ENCODE assay signal across 14 cellular contexts in genomic region chr7:67843001-67843400, GRCh38.
DNase-seq lines count a peak whose midpoint lies in the region; ATAC-seq, FAIRE-seq and TF ChIP-seq lines count a peak whose summit lies in the region.
"Had no signal": no experiment of that assay in that cellular context is flagged by ENCODE, and none has a peak within 500 bp of the region (broad histone marks: within the 10 kb centered on the region; RNA-seq: fewer than 3 reads in every experiment).

No MANE protein-coding gene starts in this region.

- TF ChIP-seq POLR2A in H1 (IDR thresholded peaks at IDR 0.05; ENCODE audit: control extremely low read depth in 1 of 2, low read depth in 2 of 2, low read length in 2 of 2) = no peak

- TF ChIP-seq CTCF in A673 (conservative IDR thresholded peaks at IDR 0.05; ENCODE audit: low read depth, low read length) = no peak
- no peak for TF ChIP-seq CTCF in H1 (IDR thresholded peaks at IDR 0.05; ENCODE audit: control extremely low read depth in 1 of 3, insufficient read depth in 1 of 3, low read depth in 1 of 3, low read length in 3 of 3)
- TF ChIP-seq CTCF in neural progenitor cell (IDR thresholded peaks at IDR 0.05) = no peak

- H2BK15ac ChIP-seq in H1 (ENCODE audit: low read length) = no peak overlapping the region

- H2BK5ac ChIP-seq in H1 (ENCODE audit: low read depth, low read length) = no peak overlapping the region

- H3K79me2 ChIP-seq in H1 (ENCODE audit: control insufficient read depth in 1 of 2, insufficient read depth in 2 of 2, low read length in 2 of 2) (no peaks in the 10 kb centered on the region), neural progenitor cell (ENCODE audit: low read depth) (no peaks in the 10 kb centered on the region)

- H3K9me3 ChIP-seq in A673 (ENCODE audit: low read depth, low read length, poor library complexity, severe bottlenecking) = no peaks in the 10 kb centered on the region
- no peaks in the 10 kb centered on the region; a peak in 1 of 4 replicates for H3K9me3 ChIP-seq in H1 (ENCODE audit: insufficient read depth in 2 of 2, low read depth in 1 of 2, low read length in 1 of 2)
- H3K9me3 ChIP-seq in neural progenitor cell (ENCODE audit: low read depth) = no peaks in the 10 kb centered on the region

- BruUV-seq in A673 (replicated peaks; lab: Mats Ljungman, UMichigan) = no TSS peak

- H3K27me3 Mint-ChIP-seq in neural progenitor cell (ENCODE audit: insufficient read depth, low read depth) = peaks cover 4% of the 10 kb centered on the region

- H3K4ac ChIP-seq in H1 (replicated peaks; ENCODE audit: insufficient read length, low read depth, low read length) = no peak overlapping the region

- CTCF ChIA-PET in A673 (lab: Charles Lee) (no interaction called here), H1 (lab: Charles Lee; ENCODE audit: partially characterized antibody) (no interaction called here)

- no peak overlapping the region for H3K14ac ChIP-seq in H1 (ENCODE audit: insufficient read length)

- H4K20me1 ChIP-seq in H1 (replicated peaks in 1 of 2; ENCODE audit: control insufficient read depth in 1 of 2, insufficient read depth in 2 of 2, low read length in 2 of 2) (no peaks in the 10 kb centered on the region), neural progenitor cell (ENCODE audit: low read depth) (no peaks in the 10 kb centered on the region)

- H3K4me2 ChIP-seq in H1 (ENCODE audit: insufficient read depth in 1 of 2, low read depth in 2 of 2, low read length in 2 of 2) (no peak overlapping the region), neural progenitor cell (peak overlapping the region; percentile 5)

- no peaks in the 10 kb centered on the region for H3K79me1 ChIP-seq in H1 (ENCODE audit: low read depth, low read length)

- peaks cover 5% of the 10 kb centered on the region for H3K9me3 Mint-ChIP-seq in neural progenitor cell

- H2AFZ ChIP-seq in H1 (ENCODE audit: low read length) = peak overlapping the region; percentile 50; the same call in 1 of the 2 replicates
- no peak overlapping the region for H2AFZ ChIP-seq in neural progenitor cell (replicated peaks)

- no peak for TF ChIP-seq RAD21 in H1 (IDR thresholded peaks at IDR 0.05 in 1 of 2, conservative IDR thresholded peaks at IDR 0.05 in 1 of 2; ENCODE audit: low read depth in 2 of 2, low read length in 2 of 2)

- no peak overlapping the region for H3K23ac ChIP-seq in H1 (ENCODE audit: insufficient read length)

- intact Hi-C loops in A673 (cut with micrococcal nuclease; ENCODE audit: unreplicated experiment) = no loop called here

- H3K4me1 ChIP-seq in A673 (ENCODE audit: insufficient read depth, low read length, poor library complexity, severe bottlenecking) (peaks cover 19% of the 10 kb centered on the region), H1 (replicated peaks in 1 of 4; ENCODE audit: control insufficient read depth in 3 of 4, insufficient read depth in 4 of 4, low read length in 3 of 4) (no peaks in the 10 kb centered on the region), neural progenitor cell (peaks cover 9% of the 10 kb centered on the region)
- H3K4me1 ChIP-seq: Caco-2 had no signal

- no peak overlapping the region for H3K4me3 Mint-ChIP-seq in neural progenitor cell
- H3K4me3 Mint-ChIP-seq: CD14-positive monocyte; CD8-positive, alpha-beta T cell had no signal

- ATAC-seq in GM21529 (IDR thresholded peaks at IDR 0.05; ENCODE audit: unreplicated experiment) (no peak), HG03139 (IDR thresholded peaks at IDR 0.05; ENCODE audit: unreplicated experiment) (no peak)
- ATAC-seq: CD8-positive, alpha-beta T cell; HCT116 had no signal

- no peak overlapping the region for H4K91ac ChIP-seq in H1 (replicated peaks; ENCODE audit: insufficient read length, low read length)

- peaks cover 2% of the 10 kb centered on the region; the same call in 1 of the 2 replicates for H3K23me2 ChIP-seq in H1 (ENCODE audit: low read depth, low read length)

- H3K9ac ChIP-seq in H1 (replicated peaks in 1 of 4; ENCODE audit: extremely low read depth in 1 of 4, low read depth in 3 of 4, low read length in 3 of 4) (no peak overlapping the region), neural progenitor cell (no peak overlapping the region)

- no peak for TF ChIP-seq EP300 in H1 (IDR thresholded peaks at IDR 0.05; ENCODE audit: borderline replicate concordance in 1 of 2, low read depth in 2 of 2, low read length in 2 of 2)

- DNase-seq in A673 (ENCODE audit: low spot score) (peak; percentile 44), NCI-H1092 treated with DMSO at 0.1 percent for 48 hours (lab: John Stamatoyannopoulos, UW) (peak; percentile 34), H1 (ENCODE audit: low read depth in 1 of 2, low spot score in 2 of 2) (no peak), neural progenitor cell (ENCODE audit: low spot score) (peak; percentile 14), DMS53 treated with DMSO at 0.1 percent for 48 hours (lab: John Stamatoyannopoulos, UW; ENCODE audit: unreplicated experiment) (no peak)
- no peak for DNase-seq in activated T-cell treated with anti-CD3 and anti-CD28 coated beads, Interleukin-2, amount 50 U/mL, for 48 hours
- DNase-seq: Caco-2; CD8-positive, alpha-beta T cell; IMR-90 had no signal

- H3K4me3 ChIP-seq in A673 (ENCODE audit: low read depth, low read length, poor library complexity, severe bottlenecking) (no peak overlapping the region), H1 (ENCODE audit: extremely low read depth in 1 of 4, insufficient read depth in 2 of 4, low read depth in 3 of 4, low read length in 4 of 4) (no peak overlapping the region), neural progenitor cell (no peak overlapping the region)

- H3K27ac ChIP-seq in A673 (ENCODE audit: low read depth, low read length, poor library complexity, severe bottlenecking) (no peak overlapping the region), H1 (ENCODE audit: low read depth, low read length) (no peak overlapping the region), neural progenitor cell (no peak overlapping the region)

- H3K36me3 Mint-ChIP-seq in neural progenitor cell = no peaks in the 10 kb centered on the region
- H3K36me3 Mint-ChIP-seq: CD14-positive monocyte; CD8-positive, alpha-beta T cell had no signal

- H2BK20ac ChIP-seq in H1 (ENCODE audit: low read length) = no peak overlapping the region

- 75% methylated on average over 3 of the region's 3 CpGs; no CpG with 5 or more reads in 1 of the 2 experiments for WGBS in H1 (ENCODE audit: extremely low coverage in 1 of 2, insufficient coverage in 1 of 2, insufficient read length in 1 of 2, insufficient replicate concordance in 2 of 2, low coverage in 1 of 2, low lambda C conversion rate in 2 of 2, missing lambda C conversion rate in 1 of 2), 2 experiments

- no peaks in the 10 kb centered on the region for H3K27me3 ChIP-seq in A673 (replicated peaks; ENCODE audit: insufficient read depth, low read depth, low read length, poor library complexity)
- no peaks in the 10 kb centered on the region for H3K27me3 ChIP-seq in H1 (replicated peaks in 1 of 4; ENCODE audit: control insufficient read depth in 3 of 4, extremely low read depth in 1 of 4, insufficient read depth in 3 of 4, low read length in 3 of 4)
- H3K27me3 ChIP-seq in neural progenitor cell = no peaks in the 10 kb centered on the region

- no peak overlapping the region for H4K5ac ChIP-seq in H1 (ENCODE audit: insufficient read length, low read depth, low read length)

- H4K8ac ChIP-seq in H1 (ENCODE audit: extremely low read depth, insufficient read depth, low read length) = no peak overlapping the region

- no peak overlapping the region for H3K27ac Mint-ChIP-seq in neural progenitor cell
- H3K27ac Mint-ChIP-seq: CD14-positive monocyte; CD8-positive, alpha-beta T cell had no signal

- H3K36me3 ChIP-seq in A673 (ENCODE audit: insufficient read depth, low read length, poor library complexity, severe bottlenecking) = no peaks in the 10 kb centered on the region
- H3K36me3 ChIP-seq in H1 (ENCODE audit: control insufficient read depth in 2 of 4, insufficient read depth in 4 of 4, low read length in 3 of 4) = no peaks in the 10 kb centered on the region
- H3K36me3 ChIP-seq in neural progenitor cell = no peaks in the 10 kb centered on the region

- POLR2A ChIA-PET in A673 (lab: Charles Lee; ENCODE audit: low non-redundant PET) (no interaction called here), H1 (lab: Charles Lee; ENCODE audit: partially characterized antibody) (no interaction called here)

- no peaks in the 10 kb centered on the region for H3F3A ChIP-seq in neural progenitor cell (ENCODE audit: low read depth)

- no peak overlapping the region for H3K56ac ChIP-seq in H1 (replicated peaks; ENCODE audit: insufficient read length, low read depth, low read length)

- H2AK5ac ChIP-seq in H1 (ENCODE audit: low read depth, low read length) = no peak overlapping the region

- no peak overlapping the region for H3K18ac ChIP-seq in H1 (ENCODE audit: extremely low read depth, low read length)

- peaks cover 12% of the 10 kb centered on the region for H3K4me1 Mint-ChIP-seq in neural progenitor cell
- H3K4me1 Mint-ChIP-seq: CD14-positive monocyte had no signal

- H2BK12ac ChIP-seq in H1 (ENCODE audit: low read depth, low read length) = no peak overlapping the region

- FAIRE-seq in H1 (lab: Jason Lieb, UNC) = no peak
- FAIRE-seq: H54 had no signal

- H2BK120ac ChIP-seq in H1 (replicated peaks; ENCODE audit: low read depth, low read length) = no peak overlapping the region

TF ChIP-seq in H1, 55 proteins besides CTCF, POLR2A, EP300 and RAD21:
- TF ChIP-seq EZH2 (IDR thresholded peaks at IDR 0.05; ENCODE audit: low read depth, low read length, severe bottlenecking) (no peak), SIN3A (conservative IDR thresholded peaks at IDR 0.05 in 1 of 2, IDR thresholded peaks at IDR 0.05 in 1 of 2; ENCODE audit: low read depth in 1 of 2, low read length in 2 of 2) (no peak), POLR2AphosphoS5 (IDR thresholded peaks at IDR 0.05; ENCODE audit: low read depth, low read length) (no peak), FOSL1 (IDR thresholded peaks at IDR 0.05; ENCODE audit: insufficient read depth, low read depth, low read length) (no peak), SRF (IDR thresholded peaks at IDR 0.05; ENCODE audit: low read depth, low read length) (no peak), POU5F1 (IDR thresholded peaks at IDR 0.05; ENCODE audit: low read depth, low read length) (no peak), BCL11A (IDR thresholded peaks at IDR 0.05; ENCODE audit: low read depth in 2 of 2, low read length in 2 of 2) (no peak)

Comparison
In these comparisons a context has a peak if more than half of its experiments do, and no peak if none do; other contexts are left out.
1. DNase-seq: peak in A673 (single experiment), NCI-H1092 treated with DMSO at 0.1 percent for 48 hours (single experiment) and neural progenitor cell (single experiment); none in H1 (0 of 2), DMS53 treated with DMSO at 0.1 percent for 48 hours (single experiment) and activated T-cell treated with anti-CD3 and anti-CD28 coated beads, Interleukin-2, amount 50 U/mL, for 48 hours (0 of 2).